Comparison of ENCODE assay signal across 9 cellular contexts in the genomic region with DNA sequence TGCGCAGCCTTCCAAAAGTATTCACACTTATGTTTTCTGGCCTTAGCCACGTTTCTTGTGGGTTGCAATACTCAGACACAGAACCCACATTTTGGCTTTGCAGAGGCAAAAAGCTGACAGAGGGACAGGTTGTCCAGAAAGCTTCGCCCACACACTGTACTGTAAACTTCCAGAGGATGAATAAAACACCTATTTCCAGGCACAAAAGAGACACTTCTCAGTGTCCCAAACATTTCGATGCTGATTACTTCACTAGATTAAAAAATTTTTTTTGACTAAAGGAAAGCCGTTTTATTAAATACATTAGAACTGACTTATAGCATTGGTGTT. TPM values are rescaled to one million over a fixed set of nuclear protein-coding genes. Genes with fewer than 3 reads are reported as not detected.
DNase-seq lines count a peak whose midpoint lies in the region; ATAC-seq, FAIRE-seq and TF ChIP-seq lines count a peak whose summit lies in the region.
"Had no signal": no experiment of that assay in that cellular context is flagged by ENCODE, and none has a peak within 500 bp of the region (broad histone marks: within the 10 kb centered on the region; RNA-seq: fewer than 3 reads in every experiment).

No MANE protein-coding gene starts in this region.

- TF ChIP-seq EP300 in sigmoid colon (IDR thresholded peaks at IDR 0.05): no peak

- ATAC-seq in HG02763 (IDR thresholded peaks at IDR 0.05; ENCODE audit: unreplicated experiment) (no peak), HG02678 (IDR thresholded peaks at IDR 0.05; ENCODE audit: unreplicated experiment) (no peak)

- no peaks in the 10 kb centered on the region for H3F3A ChIP-seq in Loucy (ENCODE audit: low read depth)

- no peaks in the 10 kb centered on the region for H3K9me2 ChIP-seq in Loucy (replicated peaks; ENCODE audit: low read depth, low read length)

- H3K9ac ChIP-seq in Loucy (ENCODE audit: low read depth, low read length, poor library complexity, severe bottlenecking): no peak overlapping the region
- H3K9ac ChIP-seq in duodenal mucosa (ENCODE audit: low read depth in 1 of 2, low read length in 2 of 2): no peak overlapping the region

- peaks cover 0 to 3% of the 10 kb centered on the region in 2 donors for H3K27me3 Mint-ChIP-seq in CD4-positive, alpha-beta memory T cell
- H3K27me3 Mint-ChIP-seq in osteocyte (ENCODE audit: unreplicated experiment): no peaks in the 10 kb centered on the region
- H3K27me3 Mint-ChIP-seq: T-helper 17 cell had no signal

- peak overlapping the region in 6 of 8 donors; percentile 8 to 56 (median 25) for H3K4me3 Mint-ChIP-seq in CD4-positive, alpha-beta memory T cell
- H3K4me3 Mint-ChIP-seq in osteocyte (ENCODE audit: unreplicated experiment): no peak overlapping the region
- H3K4me3 Mint-ChIP-seq: T-helper 17 cell had no signal

- DNase-seq in CD4-positive, alpha-beta memory T cell: no peak
- DNase-seq in osteocyte (ENCODE audit: extremely low spot score, unreplicated experiment) (no peak), sigmoid colon (no peak), GM12892 (ENCODE audit: insufficient read length) (no peak)

- H3K36me3 Mint-ChIP-seq in CD4-positive, alpha-beta memory T cell: no peaks in the 10 kb centered on the region
- H3K36me3 Mint-ChIP-seq in osteocyte (ENCODE audit: unreplicated experiment): no peaks in the 10 kb centered on the region

- H3K79me2 ChIP-seq in Loucy (ENCODE audit: insufficient read depth, low read length): no peaks in the 10 kb centered on the region

- no peaks in the 10 kb centered on the region for H3K36me3 ChIP-seq in CD4-positive, alpha-beta memory T cell (ENCODE audit: insufficient read depth, low read length)
- H3K36me3 ChIP-seq in Loucy (ENCODE audit: insufficient read depth, low read length) (no peaks in the 10 kb centered on the region), duodenal mucosa (ENCODE audit: control insufficient read depth in 1 of 2, insufficient read depth in 2 of 2, low read length in 2 of 2) (no peaks in the 10 kb centered on the region), sigmoid colon (no peaks in the 10 kb centered on the region)

- no peaks in the 10 kb centered on the region for H3K9me3 ChIP-seq in CD4-positive, alpha-beta memory T cell (ENCODE audit: control insufficient read depth in 1 of 2, low read length in 2 of 2)
- H3K9me3 ChIP-seq in Loucy (ENCODE audit: insufficient read depth, low read depth, low read length): no peaks in the 10 kb centered on the region
- H3K9me3 ChIP-seq in duodenal mucosa (ENCODE audit: control insufficient read depth in 1 of 2, low read length in 2 of 2): no peaks in the 10 kb centered on the region
- H3K9me3 ChIP-seq in sigmoid colon: no peaks in the 10 kb centered on the region

- H3K4me1 Mint-ChIP-seq in CD4-positive, alpha-beta memory T cell: peaks cover 2 to 7% (median 7%) of the 10 kb centered on the region in 4 donors
- H3K4me1 Mint-ChIP-seq in osteocyte (ENCODE audit: unreplicated experiment): peaks cover 21% of the 10 kb centered on the region

- H3K4me3 ChIP-seq in CD4-positive, alpha-beta memory T cell (ENCODE audit: low read length in 2 of 2): no peak overlapping the region
- no peak overlapping the region for H3K4me3 ChIP-seq in Loucy (ENCODE audit: low read length, poor library complexity, severe bottlenecking)
- H3K4me3 ChIP-seq in duodenal mucosa (ENCODE audit: low read depth in 1 of 2, low read length in 2 of 2): peak overlapping the region; percentile 50 to 55
- H3K4me3 ChIP-seq in sigmoid colon: peak overlapping the region in 2 of 4 donors; percentile 11 to 37

- no peaks in the 10 kb centered on the region for H3K27me3 ChIP-seq in CD4-positive, alpha-beta memory T cell (ENCODE audit: insufficient read depth, low read length)
- no peaks in the 10 kb centered on the region for H3K27me3 ChIP-seq in Loucy (ENCODE audit: insufficient read depth, low read length, poor library complexity, severe bottlenecking)
- no peaks in the 10 kb centered on the region for H3K27me3 ChIP-seq in duodenal mucosa (ENCODE audit: control insufficient read depth in 1 of 2, insufficient read depth in 2 of 2, low read length in 2 of 2)
- no peaks in the 10 kb centered on the region for H3K27me3 ChIP-seq in sigmoid colon

- H3K9me3 Mint-ChIP-seq in CD4-positive, alpha-beta memory T cell: no peaks in the 10 kb centered on the region
- no peaks in the 10 kb centered on the region for H3K9me3 Mint-ChIP-seq in osteocyte (ENCODE audit: unreplicated experiment)

- TF ChIP-seq CTCF in Loucy (conservative IDR thresholded peaks at IDR 0.05; ENCODE audit: low read length) (no peak), osteocyte (IDR thresholded peaks at IDR 0.05) (peak; percentile 2), sigmoid colon (IDR thresholded peaks at IDR 0.05) (no peak)

- WGBS in sigmoid colon, 2 donors: 36 to 43% methylated on average over 5 of the region's 5 CpGs

- CTCF ChIA-PET in CD4-positive, alpha-beta memory T cell (lab: Charles Lee; ENCODE audit: partially characterized antibody): interaction anchor here (0.6 to 1.8 kb wide), 29 partner anchors 8 to 1811 kb away, joined by 3 to 21 read pairs (median 4); partner anchors contain the start of genes ACOX2, HTD2, KCTD6 and PDHB

- intact Hi-C loops in CD4-positive, alpha-beta memory T cell (cut with micrococcal nuclease): loop anchor here (1.0 to 10.0 kb wide), 3 partner anchors 27 to 171 kb away; no protein-coding TSS in a partner anchor
- intact Hi-C loops in sigmoid colon (cut with DNase I): loop anchor here (1.0 kb wide), 1 partner anchor 68 kb away; no protein-coding TSS in a partner anchor

- no peak overlapping the region for H3K27ac ChIP-seq in CD4-positive, alpha-beta memory T cell (ENCODE audit: low read depth, low read length)
- H3K27ac ChIP-seq in duodenal mucosa (ENCODE audit: low read depth, low read length) (no peak overlapping the region), sigmoid colon (no peak overlapping the region)

- no peaks in the 10 kb centered on the region for H4K20me1 ChIP-seq in Loucy (ENCODE audit: insufficient read depth, low read length, poor library complexity, severe bottlenecking)

- peak overlapping the region in 2 of 7 donors; percentile 41 to 79 for H3K27ac Mint-ChIP-seq in CD4-positive, alpha-beta memory T cell
- no peak overlapping the region for H3K27ac Mint-ChIP-seq in osteocyte (ENCODE audit: unreplicated experiment)
- H3K27ac Mint-ChIP-seq: T-helper 17 cell had no signal

- TF ChIP-seq POLR2A in sigmoid colon (IDR thresholded peaks at IDR 0.05): no peak
- no peak for TF ChIP-seq POLR2A in GM12892 (IDR thresholded peaks at IDR 0.05; ENCODE audit: low read depth, low read length)

- H3K4me2 ChIP-seq in Loucy (ENCODE audit: low read depth, low read length, poor library complexity, severe bottlenecking): peak overlapping the region; percentile 49

- POLR2A ChIA-PET in CD4-positive, alpha-beta memory T cell (lab: Charles Lee; ENCODE audit: partially characterized antibody): interaction anchor here (0.9 to 1.3 kb wide), 4 partner anchors 28 to 158 kb away, joined by 3 to 5 read pairs (median 4); partner anchors contain the start of genes HTD2, KCTD6 and RPP14

- H2AFZ ChIP-seq in Loucy (ENCODE audit: low read length): peak overlapping the region; percentile 83

- FAIRE-seq in GM12892 (lab: Jason Lieb, UNC): no peak

- H3K4me1 ChIP-seq in CD4-positive, alpha-beta memory T cell (ENCODE audit: insufficient read depth, low read length): peaks cover 7% of the 10 kb centered on the region
- H3K4me1 ChIP-seq in Loucy (ENCODE audit: insufficient read depth, low read length, poor library complexity, severe bottlenecking) (no peaks in the 10 kb centered on the region), duodenal mucosa (ENCODE audit: control insufficient read depth in 1 of 2, insufficient read depth in 2 of 2, low read length in 2 of 2) (peaks cover 4 to 13% of the 10 kb centered on the region in 2 donors), sigmoid colon (peaks cover 0 to 13% (median 7%) of the 10 kb centered on the region in 4 donors)

RNA-seq across cellular contexts. Expression of gene KCTD6, which starts 28.0 kb away (rescaled TPM):
- 10 to 100 TPM in 1 of 2 experiments, 1 to 10 TPM in 1; 8.9 to 11.6 TPM for total RNA-seq in CD4-positive, alpha-beta memory T cell
- polyA plus RNA-seq in CD4-positive, alpha-beta memory T cell: 10 to 100 TPM in 1 of 2 donors, 1 to 10 TPM in 1; 6.8 to 15.3 TPM
- total RNA-seq in osteocyte (13.6 and 14.4 TPM in 2 replicates), sigmoid colon (10 to 100 TPM; 11.0 to 25.3 (median 17.7) TPM)
- polyA plus RNA-seq in sigmoid colon: 10 to 100 TPM in 1 of 3 donors, 1 to 10 TPM in 2; 4.6 to 12.0 (median 6.0) TPM
- polyA plus RNA-seq in GM12892 (2012; ENCODE audit: missing spikeins): 6.3 TPM

RNA-seq across cellular contexts. Expression of gene PDHB, which starts 30.3 kb away (rescaled TPM):
- 10 to 100 TPM; 55.0 to 58.6 TPM for total RNA-seq in CD4-positive, alpha-beta memory T cell
- polyA plus RNA-seq in CD4-positive, alpha-beta memory T cell: 100 to 1,000 TPM; 103 to 148 TPM
- total RNA-seq in osteocyte (85.5 and 89.0 TPM in 2 replicates), sigmoid colon (100 to 1,000 TPM in 2 of 4 donors, 10 to 100 TPM in 2; 92.0 to 105 (median 98.9) TPM)
- 100 to 1,000 TPM in 2 of 3 donors, 10 to 100 TPM in 1; 69.4 to 120 (median 111) TPM for polyA plus RNA-seq in sigmoid colon
- 63.3 TPM for polyA plus RNA-seq in GM12892 (2012; ENCODE audit: missing spikeins)

Comparison
In these comparisons a context has a peak if more than half of its experiments do, and no peak if none do; other contexts are left out.
1. H3K4me3 ChIP-seq: peak in duodenal mucosa (2 of 2); none in CD4-positive, alpha-beta memory T cell (0 of 2) and Loucy (single experiment).